Comparison of ENCODE assay signal across 1 cellular context in genomic region chr2:105055613-105056012, GRCh38.
A peak's percentile ranks its signal among the peaks of the same experiment; 100 is the strongest.
TF ChIP-seq lines count a peak whose summit lies in the region.

No MANE protein-coding gene starts in this region.

TF ChIP-seq in IMR-90, 13 proteins besides CTCF, POLR2A, EP300 and RAD21 (continued from another document):
- TF ChIP-seq NFE2L2 (IDR thresholded peaks at IDR 0.05; ENCODE audit: low read depth, low read length) = 0 out of 2 replicates have a peak, but pooled peaks have one; percentile 19
- no peak for TF ChIP-seq CEBPB (IDR thresholded peaks at IDR 0.05; ENCODE audit: low read depth, low read length)
- TF ChIP-seq ELK1 (IDR thresholded peaks at IDR 0.05; ENCODE audit: borderline replicate concordance, low read depth, low read length) = no peak
- no peak for TF ChIP-seq RCOR1 (IDR thresholded peaks at IDR 0.05; ENCODE audit: insufficient replicate concordance, low read length)
- TF ChIP-seq FOS (IDR thresholded peaks at IDR 0.05; ENCODE audit: low read depth, low read length) = no peak
- TF ChIP-seq MAZ (IDR thresholded peaks at IDR 0.05; ENCODE audit: borderline replicate concordance, low read depth, low read length) = no peak
- no peak for TF ChIP-seq RFX5 (IDR thresholded peaks at IDR 0.05; ENCODE audit: low read depth, low read length)
- no peak for TF ChIP-seq SMC3 (IDR thresholded peaks at IDR 0.05; ENCODE audit: low read depth, low read length)
- TF ChIP-seq CHD1 (IDR thresholded peaks at IDR 0.05; ENCODE audit: low read depth, low read length) = no peak
